Comparison of ENCODE assay signal across 18 cellular contexts in the genomic region with DNA sequence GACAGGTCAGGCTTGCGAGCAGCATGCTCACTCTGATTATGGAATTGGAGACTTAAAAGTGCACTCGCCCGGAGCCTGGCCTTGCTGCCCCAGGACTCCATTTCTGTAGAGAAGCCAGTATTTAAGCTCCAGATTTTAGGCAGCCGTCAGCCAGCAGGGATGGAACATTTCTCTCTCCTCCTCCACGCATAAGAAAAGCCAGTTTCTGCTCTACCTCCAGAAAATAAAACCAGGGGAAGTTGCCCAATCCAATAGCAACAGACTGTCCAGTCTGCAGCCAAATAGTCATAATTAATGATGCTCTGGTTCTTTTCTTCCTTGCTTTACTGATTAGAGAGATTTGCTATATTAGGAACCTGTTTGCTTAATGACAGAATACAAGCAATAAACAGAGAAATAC.
"Had no signal": no experiment of that assay in that cellular context is flagged by ENCODE, and none has a peak within 500 bp of the region (broad histone marks: within the 10 kb centered on the region; RNA-seq: fewer than 3 reads in every experiment).

No MANE protein-coding gene starts in this region.

- H3K4me3 Mint-ChIP-seq: activated CD4-positive, alpha-beta memory T cell treated with anti-CD3 and anti-CD28 coated beads for 36 hours; activated naive CD4-positive, alpha-beta T cell treated with anti-CD3 and anti-CD28 coated beads for 36 hours; activated naive CD8-positive, alpha-beta T cell treated with anti-CD3 and anti-CD28 coated beads, Interleukin-2, amount 10 ng/mL, durations not matched to agents 7 days and 5 days; memory B cell; naive B cell; neural progenitor cell; WTC11 had no signal

- H3K4me2 ChIP-seq: neural progenitor cell had no signal

- H3K4me1 ChIP-seq: spleen had no signal

- H3K27ac ChIP-seq: neural progenitor cell, spleen had no signal

- H3K4me1 Mint-ChIP-seq: activated naive CD8-positive, alpha-beta T cell treated with anti-CD3 and anti-CD28 coated beads, Interleukin-2, amount 10 ng/mL, durations not matched to agents 7 days and 5 days; memory B cell; naive B cell had no signal

- H3K27ac Mint-ChIP-seq: activated CD4-positive, alpha-beta memory T cell treated with anti-CD3 and anti-CD28 coated beads for 36 hours; activated naive CD4-positive, alpha-beta T cell treated with anti-CD3 and anti-CD28 coated beads for 36 hours; activated naive CD8-positive, alpha-beta T cell treated with anti-CD3 and anti-CD28 coated beads, Interleukin-2, amount 10 ng/mL, durations not matched to agents 7 days and 5 days; memory B cell; naive B cell; progenitor cell of endocrine pancreas; WTC11 had no signal

- H3K9ac ChIP-seq: neural progenitor cell had no signal

- H3K27me3 ChIP-seq: neural progenitor cell, spleen had no signal

- H3K27me3 Mint-ChIP-seq: activated CD4-positive, alpha-beta memory T cell treated with anti-CD3 and anti-CD28 coated beads for 36 hours; activated naive CD8-positive, alpha-beta T cell treated with anti-CD3 and anti-CD28 coated beads, Interleukin-2, amount 10 ng/mL, durations not matched to agents 7 days and 5 days; naive B cell had no signal

- H3K4me3 ChIP-seq: neural progenitor cell, spleen had no signal

- H2AFZ ChIP-seq: neural progenitor cell had no signal

- H3K9me3 ChIP-seq: spleen had no signal

- DNase-seq: activated CD4-positive, alpha-beta memory T cell treated with anti-CD3 and anti-CD28 coated beads for 36 hours; activated naive CD4-positive, alpha-beta T cell treated with anti-CD3 and anti-CD28 coated beads for 36 hours; activated naive CD8-positive, alpha-beta T cell treated with anti-CD3 and anti-CD28 coated beads, Interleukin-2, amount 10 ng/mL, durations not matched to agents 7 days and 5 days; activated T-cell treated with anti-CD3 and anti-CD28 coated beads, Interleukin-2, amount 50 U/mL, for 48 hours; amygdala; dermis blood vessel endothelial cell; effector CD8-positive, alpha-beta T cell; foreskin melanocyte; left cardiac atrium; naive B cell; spleen; stimulated activated CD4-positive, alpha-beta T cell treated with anti-CD3 and anti-CD28 coated beads, Interleukin-4, amount 100 ng/mL, for 24 hours; stimulated activated naive CD4-positive, alpha-beta T cell treated with Interleukin-2 at 50 U/mL for 16 hours; T-helper 9 cell had no signal

- H3K36me3 ChIP-seq: neural progenitor cell, spleen had no signal

- H3K36me3 Mint-ChIP-seq: activated CD4-positive, alpha-beta memory T cell treated with anti-CD3 and anti-CD28 coated beads for 36 hours; activated naive CD8-positive, alpha-beta T cell treated with anti-CD3 and anti-CD28 coated beads, Interleukin-2, amount 10 ng/mL, durations not matched to agents 7 days and 5 days; memory B cell; naive B cell; neural progenitor cell; WTC11 had no signal

- H3K9me3 Mint-ChIP-seq: activated CD4-positive, alpha-beta memory T cell treated with anti-CD3 and anti-CD28 coated beads for 36 hours; activated naive CD4-positive, alpha-beta T cell treated with anti-CD3 and anti-CD28 coated beads for 36 hours; activated naive CD8-positive, alpha-beta T cell treated with anti-CD3 and anti-CD28 coated beads, Interleukin-2, amount 10 ng/mL, durations not matched to agents 7 days and 5 days; memory B cell; neural progenitor cell; WTC11 had no signal
